In genomic region chr14:68042591-68043210, GRCh38 we compare ENCODE assay signal across 14 cellular contexts.
DNase-seq lines count a peak whose midpoint lies in the region; ATAC-seq and TF ChIP-seq lines count a peak whose summit lies in the region.
"Had no signal": no experiment of that assay in that cellular context is flagged by ENCODE, and none has a peak within 500 bp of the region (broad histone marks: within the 10 kb centered on the region; RNA-seq: fewer than 3 reads in every experiment).

No MANE protein-coding gene starts in this region.

- H2AFZ ChIP-seq in trophoblast cell (ENCODE audit: insufficient read depth, low read length, poor library complexity) = no peak overlapping the region

- DNase-seq in COR-L47 (lab: John Stamatoyannopoulos, UW) = peak; percentile 27
- peak; percentile 57 for DNase-seq in M059J (ENCODE audit: low read depth)
- peak; percentile 42 for DNase-seq in cerebellar cortex (ENCODE audit: low spot score)
- peak; percentile 23 for DNase-seq in nephron progenitor cell
- DNase-seq in trophoblast cell = no peak
- no peak for DNase-seq in stimulated activated naive CD4-positive, alpha-beta T cell (lab: John Stamatoyannopoulos, UW)
- no peak for DNase-seq in NCI-H128 (lab: John Stamatoyannopoulos, UW; ENCODE audit: unreplicated experiment)
- DNase-seq: activated B cell treated with CpG ODN at 0.5 μM for 24 hours; activated T-cell treated with anti-CD3 and anti-CD28 coated beads, Interleukin-2, amount 50 U/mL, for 4 hours; gastrocnemius medialis; HCEC 1CT; NCI-H1694 treated with DMSO at 0.1 percent for 48 hours; RPMI8226 had no signal

- peak overlapping the region; percentile 94 for H3K27ac Mint-ChIP-seq in nephron progenitor cell
- H3K27ac Mint-ChIP-seq: activated B cell treated with CpG ODN at 0.5 μM for 24 hours had no signal

- H4K8ac ChIP-seq in trophoblast cell (ENCODE audit: low read depth, low read length) = no peak overlapping the region

- H3K79me1 ChIP-seq in trophoblast cell (ENCODE audit: low read length) = peaks cover 7% of the 10 kb centered on the region

- H3K9me3 ChIP-seq in trophoblast cell (ENCODE audit: insufficient read depth, low read depth, low read length) = no peaks in the 10 kb centered on the region
- H3K9me3 ChIP-seq: gastrocnemius medialis had no signal

- H3K9ac ChIP-seq in trophoblast cell (ENCODE audit: low read length) = no peak overlapping the region

- H3K14ac ChIP-seq in trophoblast cell (ENCODE audit: low read length) = no peak overlapping the region

- no peak overlapping the region for H2BK12ac ChIP-seq in trophoblast cell (ENCODE audit: low read length)

- no peak overlapping the region for H2BK120ac ChIP-seq in trophoblast cell (ENCODE audit: insufficient read depth, low read length, poor library complexity)

- H3K27me3 Mint-ChIP-seq in nephron progenitor cell (ENCODE audit: low read depth, poor library complexity) = no peaks in the 10 kb centered on the region
- H3K27me3 Mint-ChIP-seq: activated B cell treated with CpG ODN at 0.5 μM for 24 hours had no signal

- H3K4me3 ChIP-seq in trophoblast cell (ENCODE audit: low read depth, low read length) = no peak overlapping the region
- H3K4me3 ChIP-seq: gastrocnemius medialis had no signal

- TF ChIP-seq CTCF in nephron progenitor cell (IDR thresholded peaks at IDR 0.05) = no peak

- H3K18ac ChIP-seq in trophoblast cell (ENCODE audit: low read length) = no peak overlapping the region

- no peak for ATAC-seq in GM18858 (IDR thresholded peaks at IDR 0.05; ENCODE audit: unreplicated experiment)
- ATAC-seq: activated T-cell treated with anti-CD3 and anti-CD28 coated beads, Interleukin-2, amount 50 U/mL, for 4 hours had no signal

- H3K4me2 ChIP-seq in trophoblast cell (ENCODE audit: low read length) = no peak overlapping the region

- H3K23ac ChIP-seq in trophoblast cell (ENCODE audit: low read length) = no peak overlapping the region

- H3K9me3 Mint-ChIP-seq in nephron progenitor cell = peaks cover under 1% of the 10 kb centered on the region
- H3K9me3 Mint-ChIP-seq: activated B cell treated with CpG ODN at 0.5 μM for 24 hours had no signal

- H4K12ac ChIP-seq in trophoblast cell (ENCODE audit: low read depth, low read length) = no peak overlapping the region

- peak overlapping the region; percentile 28 for H3K4me3 Mint-ChIP-seq in nephron progenitor cell
- H3K4me3 Mint-ChIP-seq: activated B cell treated with CpG ODN at 0.5 μM for 24 hours; activated T-cell treated with anti-CD3 and anti-CD28 coated beads, Interleukin-2, amount 50 U/mL, for 4 hours had no signal

- no peaks in the 10 kb centered on the region for H3K27me3 ChIP-seq in trophoblast cell (ENCODE audit: insufficient read depth, low read length)
- H3K27me3 ChIP-seq: gastrocnemius medialis had no signal

- no peak overlapping the region for H2AK5ac ChIP-seq in trophoblast cell (ENCODE audit: low read length)

- peaks cover 51% of the 10 kb centered on the region for H3K4me1 Mint-ChIP-seq in nephron progenitor cell

- WGBS in trophoblast cell (ENCODE audit: extremely low coverage, insufficient coverage, insufficient read length) = no CpG with 5 or more reads among the region's 2 CpGs

- H3K36me3 ChIP-seq in trophoblast cell (ENCODE audit: control insufficient read depth in 1 of 2, insufficient read depth in 2 of 2, low read length in 2 of 2) = no peaks in the 10 kb centered on the region
- H3K36me3 ChIP-seq: gastrocnemius medialis had no signal

- no peak overlapping the region for H2BK5ac ChIP-seq in trophoblast cell (ENCODE audit: low read depth, low read length, poor library complexity)

- no peak overlapping the region for H3K27ac ChIP-seq in trophoblast cell (ENCODE audit: low read depth, low read length)
- H3K27ac ChIP-seq: gastrocnemius medialis had no signal

- no peak overlapping the region for H3K4ac ChIP-seq in trophoblast cell (ENCODE audit: low read depth, low read length)

- H4K91ac ChIP-seq in trophoblast cell (ENCODE audit: low read depth, low read length) = no peak overlapping the region

- H3K79me2 ChIP-seq in trophoblast cell (ENCODE audit: control insufficient read depth, insufficient read depth, low read length, poor library complexity) = no peaks in the 10 kb centered on the region

- peaks cover 2% of the 10 kb centered on the region for H3K36me3 Mint-ChIP-seq in nephron progenitor cell (ENCODE audit: low read depth)

- peaks cover 0 to 3% of the 10 kb centered on the region in 2 experiments for H3K4me1 ChIP-seq in trophoblast cell (ENCODE audit: control insufficient read depth in 1 of 2, insufficient read depth in 2 of 2, low read length in 2 of 2)

Comparison
In these comparisons a context has a peak if more than half of its experiments do, and no peak if none do; other contexts are left out.
1. DNase-seq: peak in COR-L47 (single experiment), M059J (single experiment), cerebellar cortex (single experiment) and nephron progenitor cell (single experiment); none in trophoblast cell (0 of 2), stimulated activated naive CD4-positive, alpha-beta T cell (0 of 6) and NCI-H128 (single experiment).